ENCODE assay signal across 12 cellular contexts in the genomic region with DNA sequence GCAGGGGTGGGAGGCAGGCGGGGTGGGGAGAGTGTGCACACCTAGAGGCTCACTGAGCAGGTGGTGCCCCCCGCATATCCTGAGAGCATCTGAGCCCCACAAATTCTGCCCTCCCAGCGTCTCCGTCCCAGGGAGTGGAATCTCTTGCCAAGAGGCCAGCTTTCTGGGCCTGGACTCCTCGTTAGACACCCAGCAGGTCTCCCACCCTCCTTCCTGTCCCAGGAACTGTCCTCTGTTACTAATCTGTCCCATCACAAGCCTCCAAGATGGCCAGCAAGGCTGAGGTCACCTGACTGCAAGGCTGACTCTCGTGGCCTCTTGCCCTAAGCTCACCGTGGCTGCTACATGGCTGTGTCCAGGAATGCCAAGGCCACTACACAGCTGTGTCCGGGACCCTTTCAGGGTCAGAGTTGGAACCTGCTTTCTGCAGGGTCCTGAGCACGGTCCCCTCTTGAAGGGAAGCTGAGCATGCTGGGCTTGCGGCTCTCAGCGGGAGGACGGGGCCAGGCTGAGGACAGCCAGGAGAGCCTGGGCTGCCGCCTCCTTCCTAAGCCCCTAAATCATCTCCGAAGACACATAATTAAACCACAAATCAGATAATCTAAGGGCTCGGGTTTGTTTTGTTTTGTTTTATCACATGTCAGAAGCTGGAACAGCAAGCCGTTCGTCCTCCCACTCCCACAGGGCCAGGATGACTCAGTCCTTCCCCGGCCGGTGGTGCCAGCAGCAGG.
DNase-seq lines count a peak whose midpoint lies in the region; ATAC-seq, FAIRE-seq and TF ChIP-seq lines count a peak whose summit lies in the region.
"Had no signal": no experiment of that assay in that cellular context is flagged by ENCODE, and none has a peak within 500 bp of the region (broad histone marks: within the 10 kb centered on the region; RNA-seq: fewer than 3 reads in every experiment).

No MANE protein-coding gene starts in this region.

- H3K27ac Mint-ChIP-seq in natural killer cell: no peak overlapping the region
- H3K27ac Mint-ChIP-seq: activated CD8-positive, alpha-beta memory T cell treated with anti-CD3 and anti-CD28 coated beads, Interleukin-2, amount 10 ng/mL, durations not matched to agents 7 days and 5 days had no signal

- H3K36me3 Mint-ChIP-seq in natural killer cell: no peaks in the 10 kb centered on the region
- H3K36me3 Mint-ChIP-seq: activated CD8-positive, alpha-beta memory T cell treated with anti-CD3 and anti-CD28 coated beads, Interleukin-2, amount 10 ng/mL, durations not matched to agents 7 days and 5 days; CD4-positive, alpha-beta memory T cell had no signal

- DNase-seq in AG10803 (ENCODE audit: low read depth): peak; percentile 28
- DNase-seq in NB4 (ENCODE audit: low read depth): peak; percentile 23
- no peak for DNase-seq in natural killer cell
- DNase-seq: activated CD8-positive, alpha-beta memory T cell treated with anti-CD3 and anti-CD28 coated beads, Interleukin-2, amount 10 ng/mL, durations not matched to agents 7 days and 5 days; CD4-positive, alpha-beta memory T cell; effector CD4-positive, alpha-beta T cell; NCI-H69 had no signal

- no peak for TF ChIP-seq POLR2A in NB4 (IDR thresholded peaks at IDR 0.05; ENCODE audit: extremely low read depth, insufficient read length)

- no peak overlapping the region for H3K4me3 ChIP-seq in AG10803 (ENCODE audit: low read length)
- no peak overlapping the region for H3K4me3 ChIP-seq in NB4 (ENCODE audit: low read depth, low read length)

- TF ChIP-seq CTCF in AG10803 (conservative IDR thresholded peaks at IDR 0.05; ENCODE audit: low read length): no peak
- no peak for TF ChIP-seq CTCF in NB4 (IDR thresholded peaks at IDR 0.05; ENCODE audit: low read depth, low read length)
- TF ChIP-seq CTCF in natural killer cell (IDR thresholded peaks at IDR 0.05): no peak

- ATAC-seq in natural killer cell (peak in 1 of 3 donors; percentile 20), GM18907 (IDR thresholded peaks at IDR 0.05; ENCODE audit: unreplicated experiment) (no peak), GM18861 (IDR thresholded peaks at IDR 0.05; ENCODE audit: unreplicated experiment) (no peak), GM19023 (IDR thresholded peaks at IDR 0.05; ENCODE audit: unreplicated experiment) (no peak), HG03025 (IDR thresholded peaks at IDR 0.05; ENCODE audit: low FRiP score, unreplicated experiment) (no peak)
- ATAC-seq: activated CD8-positive, alpha-beta memory T cell treated with anti-CD3 and anti-CD28 coated beads, Interleukin-2, amount 10 ng/mL, durations not matched to agents 7 days and 5 days had no signal

- H3K4me1 Mint-ChIP-seq in natural killer cell: peaks cover 24 to 30% of the 10 kb centered on the region in 2 donors
- H3K4me1 Mint-ChIP-seq: CD4-positive, alpha-beta memory T cell had no signal

- peak overlapping the region; percentile 13 for H3K4me3 Mint-ChIP-seq in natural killer cell
- H3K4me3 Mint-ChIP-seq: activated CD8-positive, alpha-beta memory T cell treated with anti-CD3 and anti-CD28 coated beads, Interleukin-2, amount 10 ng/mL, durations not matched to agents 7 days and 5 days; CD4-positive, alpha-beta memory T cell had no signal

- no peaks in the 10 kb centered on the region for H3K9me3 Mint-ChIP-seq in natural killer cell
- H3K9me3 Mint-ChIP-seq: CD4-positive, alpha-beta memory T cell had no signal

- FAIRE-seq in endometrium (lab: Jason Lieb, UNC): peak; percentile 78

- H3K27me3 Mint-ChIP-seq in natural killer cell (ENCODE audit: low read depth in 2 of 2): peaks cover 15 to 23% of the 10 kb centered on the region in 2 donors

- intact Hi-C loops in natural killer cell (cut with micrococcal nuclease): no loop called here
